ENCODE assay signal across 9 cellular contexts in genomic region chr4:128663325-128663724, GRCh38.
DNase-seq lines count a peak whose midpoint lies in the region; ATAC-seq, FAIRE-seq and TF ChIP-seq lines count a peak whose summit lies in the region.
"Had no signal": no experiment of that assay in that cellular context is flagged by ENCODE, and none has a peak within 500 bp of the region (broad histone marks: within the 10 kb centered on the region; RNA-seq: fewer than 3 reads in every experiment).

No MANE protein-coding gene starts in this region.

- DNase-seq in GM20000 (ENCODE audit: low spot score): peak; percentile 36
- peak; percentile 23 for DNase-seq in kidney tubule cell (ENCODE audit: low spot score)
- no peak for DNase-seq in urothelium cell line (ENCODE audit: low spot score)
- no peak for DNase-seq in OCI-M1 (lab: John Stamatoyannopoulos, UW)
- DNase-seq in NK-92 (lab: John Stamatoyannopoulos, UW; ENCODE audit: unreplicated experiment): no peak
- DNase-seq in AG08396 (ENCODE audit: low spot score): no peak
- DNase-seq: activated CD4-positive, alpha-beta T cell treated with anti-CD3 and anti-CD28 coated beads, Interleukin-2, amount 50 U/mL, for 1 hour had no signal

- peak; percentile 66 for ATAC-seq in GM18508 (IDR thresholded peaks at IDR 0.05; ENCODE audit: insufficient read depth, unreplicated experiment)
- ATAC-seq in HG03342 (IDR thresholded peaks at IDR 0.05; ENCODE audit: unreplicated experiment): peak; percentile 68

- TF ChIP-seq CTCF in GM20000 (IDR thresholded peaks at IDR 0.05; ENCODE audit: extremely low read depth, missing control alignments): no peak

- FAIRE-seq in urothelium cell line (lab: Jason Lieb, UNC): no peak

Comparison
In these comparisons a context has a peak if more than half of its experiments do, and no peak if none do; other contexts are left out.
1. DNase-seq: peak in GM20000 (single experiment) and kidney tubule cell (single experiment); none in urothelium cell line (single experiment), OCI-M1 (single experiment), NK-92 (single experiment) and AG08396 (single experiment).